In genomic region chr2:111923271-111923670, GRCh38 we compare ENCODE assay signal across 24 cellular contexts. TPM values are rescaled to one million over a fixed set of nuclear protein-coding genes. Genes with fewer than 3 reads are reported as not detected.
A peak's percentile ranks its signal among the peaks of the same experiment; 100 is the strongest.
DNase-seq lines count a peak whose midpoint lies in the region; ATAC-seq and TF ChIP-seq lines count a peak whose summit lies in the region.
"Had no signal": no experiment of that assay in that cellular context is flagged by ENCODE, and none has a peak within 500 bp of the region (broad histone marks: within the 10 kb centered on the region; RNA-seq: fewer than 3 reads in every experiment).

No MANE protein-coding gene starts in this region.

- H3K9me3 ChIP-seq in adipocyte (ENCODE audit: control insufficient read depth, low read length) (no peaks in the 10 kb centered on the region), smooth muscle cell (replicated peaks; ENCODE audit: low read depth) (no peaks in the 10 kb centered on the region)
- H3K9me3 ChIP-seq: colonic mucosa, esophagus squamous epithelium, testis had no signal

- intact Hi-C loops in left ventricle myocardium superior (cut with micrococcal nuclease) (no loop called here), Right ventricle myocardium superior (cut with DNase I) (no loop called here)

- TF ChIP-seq CTCF in foreskin fibroblast (IDR thresholded peaks at IDR 0.05; ENCODE audit: low read depth, low read length) (no peak), smooth muscle cell (IDR thresholded peaks at IDR 0.05; ENCODE audit: borderline replicate concordance, insufficient read depth, poor library complexity, severe bottlenecking) (no peak)

- no peak overlapping the region for H3K4me3 ChIP-seq in adipocyte (ENCODE audit: low read length)
- H3K4me3 ChIP-seq in foreskin fibroblast (ENCODE audit: low read depth in 1 of 2, low read length in 2 of 2): no peak overlapping the region
- H3K4me3 ChIP-seq in smooth muscle cell: no peak overlapping the region
- H3K4me3 ChIP-seq: colonic mucosa, esophagus squamous epithelium, K562, testis had no signal

- H3F3A ChIP-seq in smooth muscle cell (ENCODE audit: low read depth): peaks cover 17% of the 10 kb centered on the region

- H3K36me3 ChIP-seq in adipocyte (ENCODE audit: control insufficient read depth, insufficient read depth, low read length, severe bottlenecking): no peaks in the 10 kb centered on the region
- H3K36me3 ChIP-seq in smooth muscle cell (ENCODE audit: low read depth): no peaks in the 10 kb centered on the region
- H3K36me3 ChIP-seq: colonic mucosa, esophagus squamous epithelium had no signal

- H2AFZ ChIP-seq in smooth muscle cell (ENCODE audit: low read depth): no peak overlapping the region

- peak overlapping the region; percentile 3 for H3K4me2 ChIP-seq in smooth muscle cell

- H3K9ac ChIP-seq in adipocyte (ENCODE audit: low read length): no peak overlapping the region
- H3K9ac ChIP-seq in smooth muscle cell (ENCODE audit: low read depth): no peak overlapping the region

- ATAC-seq in left ventricle myocardium superior: peak; percentile 54
- no peak for ATAC-seq in Right ventricle myocardium superior (ENCODE audit: poor library complexity)
- ATAC-seq in HG02759 (IDR thresholded peaks at IDR 0.05; ENCODE audit: unreplicated experiment): no peak
- ATAC-seq: activated T-cell treated with anti-CD3 and anti-CD28 coated beads, Interleukin-2, amount 50 U/mL, for 72 hours; K562; left colon; naive thymus-derived CD8-positive, alpha-beta T cell had no signal

- 13% methylated on average over 4 of the region's 4 CpGs for WGBS in smooth muscle cell (ENCODE audit: low lambda C conversion rate)

- in situ Hi-C loops in ACHN (cut with HindIII; ENCODE audit: low pct_ligation_motif_present, low pct_unique_long_range_greater_than_20kb, low sequenced_read_pairs): no loop called here

- H3K27me3 ChIP-seq in adipocyte (replicated peaks; ENCODE audit: control insufficient read depth, insufficient read depth, low read length) (peaks cover 6% of the 10 kb centered on the region), smooth muscle cell (ENCODE audit: low read depth) (no peaks in the 10 kb centered on the region)
- H3K27me3 ChIP-seq: colonic mucosa, testis had no signal

- H3K27ac ChIP-seq in smooth muscle cell (ENCODE audit: low read depth): peak overlapping the region; percentile 30
- H3K27ac ChIP-seq: colonic mucosa, esophagus squamous epithelium, RWPE1, testis, VCaP had no signal

- peaks cover 16% of the 10 kb centered on the region for H3K79me2 ChIP-seq in smooth muscle cell (ENCODE audit: low read depth)

- no peaks in the 10 kb centered on the region for H4K20me1 ChIP-seq in smooth muscle cell (ENCODE audit: low read depth)

- DNase-seq in left ventricle myocardium superior (no peak), Right ventricle myocardium superior (no peak), adipocyte (ENCODE audit: low read depth) (peak; percentile 35), foreskin fibroblast (peak; percentile 56 to 92), smooth muscle cell (lab: John Stamatoyannopoulos, UW; ENCODE audit: unreplicated experiment) (no peak), ACHN (no peak), HPDE6-E6E7 (ENCODE audit: extremely low spot score) (no peak)
- DNase-seq: activated CD4-positive, alpha-beta T cell treated with anti-CD3 and anti-CD28 coated beads, Interleukin-2, amount 10 ng/mL, durations not matched to agents 24 days and 14 days; activated naive CD4-positive, alpha-beta T cell treated with Interleukin-2 at 50 U/mL for 16 hours; activated T-cell treated with anti-CD3 and anti-CD28 coated beads, Interleukin-2, amount 50 U/mL, for 72 hours; amniotic stem cell; colonic mucosa; esophagus squamous epithelium; left colon; MM.1S; naive thymus-derived CD8-positive, alpha-beta T cell; NCI-H1417 treated with DMSO at 0.1 percent for 48 hours; retina; stimulated activated naive CD4-positive, alpha-beta T cell treated with Interleukin-2 at 50 U/mL for 16 hours; testis had no signal

- peaks cover 4% of the 10 kb centered on the region for H3K4me1 ChIP-seq in adipocyte (ENCODE audit: control insufficient read depth, insufficient read depth, low read length)
- no peaks in the 10 kb centered on the region for H3K4me1 ChIP-seq in smooth muscle cell (ENCODE audit: low read depth)

RNA-seq across cellular contexts. Expression of gene MERTK, which starts 24.9 kb away (rescaled TPM):
- total RNA-seq in left ventricle myocardium superior (5.0 TPM), Right ventricle myocardium superior (5.0 TPM), smooth muscle cell (9.4 and 13.0 TPM in 2 replicates)
- polyA plus RNA-seq in smooth muscle cell: 4.6 and 5.1 TPM in 2 replicates
- polyA plus RNA-seq: naive thymus-derived CD8-positive, alpha-beta T cell had no signal

RNA-seq across cellular contexts. Expression of gene ANAPC1, which starts 39.3 kb away (rescaled TPM):
- 18.5 TPM for total RNA-seq in left ventricle myocardium superior
- 17.1 TPM for total RNA-seq in Right ventricle myocardium superior
- 33.8 and 39.7 TPM in 2 replicates for total RNA-seq in smooth muscle cell
- polyA plus RNA-seq in smooth muscle cell: 8.4 and 11.9 TPM in 2 replicates

Comparison
In these comparisons a context has a peak if more than half of its experiments do, and no peak if none do; other contexts are left out.
1. DNase-seq: peak in adipocyte (single experiment) and foreskin fibroblast (2 of 2); none in left ventricle myocardium superior (single experiment), Right ventricle myocardium superior (single experiment), smooth muscle cell (single experiment), ACHN (single experiment) and HPDE6-E6E7 (single experiment).